In genomic region chr15:99961011-99961441, GRCh38 we compare ENCODE assay signal across 8 cellular contexts.
DNase-seq lines count a peak whose midpoint lies in the region; ATAC-seq, FAIRE-seq and TF ChIP-seq lines count a peak whose summit lies in the region.

No MANE protein-coding gene starts in this region.

- FAIRE-seq in pancreas (lab: Jason Lieb, UNC) = no peak
- no peak for FAIRE-seq in GM12891 (lab: Jason Lieb, UNC)

- peak; percentile 57 for TF ChIP-seq CTCF in PC-9 (conservative IDR thresholded peaks at IDR 0.05)
- TF ChIP-seq CTCF in fibroblast of pulmonary artery (IDR thresholded peaks at IDR 0.05; ENCODE audit: low read length, missing control alignments) = peak; percentile 26
- peak in 2 of 4 donors; percentile 7 to 11 for TF ChIP-seq CTCF in pancreas (IDR thresholded peaks at IDR 0.05)

- no peaks in the 10 kb centered on the region for H3K79me2 ChIP-seq in PC-9 (ENCODE audit: low read depth)

- H3K4me1 ChIP-seq in PC-9 (replicated peaks; ENCODE audit: insufficient read depth) (no peaks in the 10 kb centered on the region; the same call in 1 of the 2 replicates), pancreas (no peaks in the 10 kb centered on the region)

- POLR2A ChIA-PET in HEK293T (lab: Yijun Ruan, JAX) = interaction anchor here (0.7 kb wide), 1 partner anchor 32 kb away, joined by 5 read pairs; no protein-coding TSS in a partner anchor
- POLR2A ChIA-PET in PC-9 (lab: Charles Lee; ENCODE audit: unreplicated experiment) = no interaction called here

- H3K27ac ChIP-seq in PC-9 = no peak overlapping the region
- no peak overlapping the region for H3K27ac ChIP-seq in pancreas

- H4K20me1 ChIP-seq in PC-9 (ENCODE audit: insufficient read depth) = no peaks in the 10 kb centered on the region

- no peak overlapping the region for H2AFZ ChIP-seq in PC-9

- no peaks in the 10 kb centered on the region for H3K9me2 ChIP-seq in PC-9 (ENCODE audit: insufficient read depth)

- H3K9me3 ChIP-seq in PC-9 (ENCODE audit: insufficient read depth, low read depth) = no peaks in the 10 kb centered on the region
- H3K9me3 ChIP-seq in pancreas = no peaks in the 10 kb centered on the region

- no peak overlapping the region for H3K4me2 ChIP-seq in PC-9

- TF ChIP-seq POLR2A in GM12891 (IDR thresholded peaks at IDR 0.05; ENCODE audit: low read depth, low read length) = no peak

- WGBS in pancreas, 2 donors = 54 to 59% methylated on average over 12 of the region's 12 CpGs

- no TSS peak for BruUV-seq in PC-9 (replicated peaks; lab: Mats Ljungman, UMichigan)

- CTCF ChIA-PET in HEK293T (lab: Yijun Ruan, JAX) (no interaction called here), PC-9 (lab: Charles Lee) (interaction anchor here (1.1 kb wide), 1 partner anchor 82 kb away, joined by 3 read pairs; no protein-coding TSS in a partner anchor)

- intact Hi-C loops in PC-9 (cut with micrococcal nuclease; ENCODE audit: unreplicated experiment) = loop anchor here (1.0 to 5.0 kb wide), 2 partner anchors 151 to 381 kb away; no protein-coding TSS in a partner anchor
- intact Hi-C loops in pancreas (cut with DNase I) = no loop called here

- H3K27me3 ChIP-seq in PC-9 (ENCODE audit: insufficient read depth, low read depth) (no peaks in the 10 kb centered on the region), pancreas (no peaks in the 10 kb centered on the region)

- H3K36me3 ChIP-seq in PC-9 (ENCODE audit: low read depth) (no peaks in the 10 kb centered on the region), pancreas (no peaks in the 10 kb centered on the region)

- peak; percentile 42 to 82 (median 70) for ATAC-seq in pancreas

- H3F3A ChIP-seq in PC-9 (ENCODE audit: insufficient read depth, low read depth) = no peaks in the 10 kb centered on the region

- H3K4me3 ChIP-seq in PC-9 (no peak overlapping the region), fibroblast of pulmonary artery (replicated peaks; ENCODE audit: low read depth, low read length) (no peak overlapping the region), pancreas (no peak overlapping the region)

- DNase-seq in HEK293T (ENCODE audit: extremely low spot score) = peak; percentile 45
- DNase-seq in PC-9 = peak; percentile 43 to 46
- DNase-seq in fibroblast of pulmonary artery (ENCODE audit: low read depth) = peak; percentile 55
- DNase-seq in pancreas = peak in 2 of 6 donors; percentile 52 to 60
- no peak for DNase-seq in GM12891 (ENCODE audit: insufficient read length, low spot score)
- no peak for DNase-seq in DMS79 treated with DMSO at 0.1 percent for 48 hours (lab: John Stamatoyannopoulos, UW)
- no peak for DNase-seq in NCI-H1417 treated with DMSO at 0.1 percent for 48 hours (lab: John Stamatoyannopoulos, UW)
- DNase-seq in GOT3 (lab: John Stamatoyannopoulos, UW) = no peak

TF ChIP-seq in HEK293T, 16 proteins besides CTCF, POLR2A, EP300 and RAD21:
- no peak for TF ChIP-seq FOXA1 (IDR thresholded peaks at IDR 0.05)
- TF ChIP-seq FOXK2 (IDR thresholded peaks at IDR 0.05) = no peak
- no peak for TF ChIP-seq LEF1 (IDR thresholded peaks at IDR 0.05; ENCODE audit: borderline replicate concordance)
- TF ChIP-seq ARNT (IDR thresholded peaks at IDR 0.05) = no peak
- no peak for TF ChIP-seq TARDBP (IDR thresholded peaks at IDR 0.05)
- TF ChIP-seq NFRKB (IDR thresholded peaks at IDR 0.05) = no peak
- TF ChIP-seq HDGF (IDR thresholded peaks at IDR 0.05; ENCODE audit: borderline replicate concordance) = no peak

TF ChIP-seq in GM12891, 5 proteins besides CTCF, POLR2A, EP300 and RAD21:
- TF ChIP-seq PAX5 (IDR thresholded peaks at IDR 0.05; ENCODE audit: insufficient read depth, low read length, severe bottlenecking) (no peak), TAF1 (IDR thresholded peaks at IDR 0.05; ENCODE audit: low read depth, low read length) (no peak), POLR2AphosphoS5 (IDR thresholded peaks at IDR 0.05; ENCODE audit: low read depth, low read length) (no peak), POU2F2 (IDR thresholded peaks at IDR 0.05; ENCODE audit: low read depth, low read length) (no peak), SPI1 (IDR thresholded peaks at IDR 0.05; ENCODE audit: low read depth, low read length) (no peak)

Comparison
In these comparisons a context has a peak if more than half of its experiments do, and no peak if none do; other contexts are left out.
1. DNase-seq: peak in HEK293T (single experiment), PC-9 (2 of 2) and fibroblast of pulmonary artery (single experiment); none in GM12891 (single experiment), DMS79 treated with DMSO at 0.1 percent for 48 hours (single experiment), NCI-H1417 treated with DMSO at 0.1 percent for 48 hours (single experiment) and GOT3 (single experiment).